Comparison of ENCODE assay signal across 8 cellular contexts in the genomic region with DNA sequence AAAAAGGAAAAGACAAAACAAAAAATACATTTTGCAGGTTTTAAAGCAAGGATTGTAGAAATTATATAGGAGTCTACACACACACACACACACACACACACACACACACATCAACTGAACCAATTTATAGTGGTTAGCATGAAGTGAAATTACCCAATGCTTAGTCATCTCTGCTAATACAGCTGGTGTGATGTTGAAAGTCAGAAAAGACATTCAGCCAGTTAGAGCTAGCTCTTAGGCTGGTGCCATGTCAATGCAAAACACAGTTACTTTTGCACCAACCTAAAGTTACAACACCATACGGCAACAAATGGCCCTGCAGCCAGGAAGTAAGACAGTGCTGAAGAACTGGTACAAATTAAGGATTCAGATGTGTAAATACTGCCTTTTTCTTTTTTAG. TPM values are rescaled to one million over a fixed set of nuclear protein-coding genes. Genes with fewer than 3 reads are reported as not detected.
DNase-seq lines count a peak whose midpoint lies in the region; ATAC-seq, FAIRE-seq and TF ChIP-seq lines count a peak whose summit lies in the region.

No MANE protein-coding gene starts in this region.

- DNase-seq in activated CD4-positive, CD25-positive, alpha-beta regulatory T cell (lab: John Stamatoyannopoulos, UW), result no peak
- peak; percentile 70 for DNase-seq in HTR-8/SVneo (ENCODE audit: insufficient read length, low spot score)
- DNase-seq in bronchial epithelial cell (ENCODE audit: low read depth), result peak; percentile 96
- peak; percentile 75 for DNase-seq in retinal pigment epithelial cell (ENCODE audit: low read depth)
- DNase-seq in D341Med (ENCODE audit: low spot score), result no peak
- DNase-seq in occipital lobe (lab: John Stamatoyannopoulos, UW), result no peak

- no peaks in the 10 kb centered on the region for H3K27me3 ChIP-seq in bronchial epithelial cell (ENCODE audit: control insufficient read depth, insufficient read depth, low read length)

- FAIRE-seq in HTR-8/SVneo (lab: Jason Lieb, UNC) (peak; percentile 93), bronchial epithelial cell (lab: Jason Lieb, UNC) (no peak)

- peaks cover 3% of the 10 kb centered on the region for H3K36me3 ChIP-seq in bronchial epithelial cell (ENCODE audit: control insufficient read depth, insufficient read depth, low read length)

- peak; percentile 84 to 94 for ATAC-seq in activated CD4-positive, CD25-positive, alpha-beta regulatory T cell treated with anti-CD3 and anti-CD28 coated beads, Interleukin-2, amount 50 U/mL, for 24 hours
- ATAC-seq in GM21367 (IDR thresholded peaks at IDR 0.05; ENCODE audit: unreplicated experiment), result no peak

- no peak overlapping the region for H3K4me3 ChIP-seq in bronchial epithelial cell (ENCODE audit: low read depth, low read length)
- no peak overlapping the region for H3K4me3 ChIP-seq in retinal pigment epithelial cell (ENCODE audit: low read length)

- TF ChIP-seq CTCF in bronchial epithelial cell (IDR thresholded peaks at IDR 0.05; ENCODE audit: insufficient read depth, low read length, severe bottlenecking) (no peak), retinal pigment epithelial cell (conservative IDR thresholded peaks at IDR 0.05; ENCODE audit: low read depth, low read length) (no peak)

RNA-seq across cellular contexts. Expression of a gene that starts 15.2 kb away (rescaled TPM):
- total RNA-seq in bronchial epithelial cell (9.3 and 18.7 TPM in 2 replicates), occipital lobe (22.6 TPM)

RNA-seq across cellular contexts. Expression of a gene that starts 18.1 kb away (rescaled TPM):
- total RNA-seq in bronchial epithelial cell (1.6 and 2.6 TPM in 2 replicates), occipital lobe (4.8 TPM)

RNA-seq across cellular contexts. Expression of a gene that starts 18.5 kb away (rescaled TPM):
- total RNA-seq in bronchial epithelial cell (21.9 and 22.4 TPM in 2 replicates), occipital lobe (32.6 TPM)

RNA-seq across cellular contexts. Expression of a gene that starts 38.1 kb away (rescaled TPM):
- total RNA-seq in bronchial epithelial cell, result 0.13 TPM in 1 of 2 replicates, not detected in the other
- total RNA-seq in occipital lobe, result 0.16 TPM

Comparison
In these comparisons a context has a peak if more than half of its experiments do, and no peak if none do; other contexts are left out.
1. DNase-seq: peak in HTR-8/SVneo (single experiment), bronchial epithelial cell (single experiment) and retinal pigment epithelial cell (single experiment); none in activated CD4-positive, CD25-positive, alpha-beta regulatory T cell (0 of 4), D341Med (single experiment) and occipital lobe (single experiment).